25 cellular contexts compared by ENCODE assay signal in genomic region chr5:131751551-131751950, GRCh38.
"Had no signal": no experiment of that assay in that cellular context is flagged by ENCODE, and none has a peak within 500 bp of the region (broad histone marks: within the 10 kb centered on the region; RNA-seq: fewer than 3 reads in every experiment).

No MANE protein-coding gene starts in this region.

- H3K27ac ChIP-seq: dorsolateral prefrontal cortex, foreskin keratinocyte, hepatocyte, neural progenitor cell, ovary, testis, tibial nerve, upper lobe of right lung, vagina had no signal

- H3K27me3 ChIP-seq: dorsolateral prefrontal cortex, foreskin keratinocyte, hepatocyte, neural progenitor cell, ovary, testis, tibial nerve, upper lobe of right lung, vagina had no signal

- DNase-seq: cortex of kidney; dorsolateral prefrontal cortex; effector CD8-positive, alpha-beta T cell; foreskin keratinocyte; head of caudate nucleus; left colon; left ventricle myocardium superior; mesenchymal stem cell; midbrain; nucleus accumbens; ovary; stimulated activated CD4-positive, alpha-beta T cell treated with anti-CD3 and anti-CD28 coated beads, Interleukin-4, amount 100 ng/mL, for 1 hour; stimulated activated naive CD8-positive, alpha-beta T cell treated with anti-CD3 and anti-CD28 coated beads, Interleukin-15, amount 100 ng/mL, for 72 hours; testis; upper lobe of right lung had no signal

- ATAC-seq: esophagus mucosa; foreskin keratinocyte; left colon; left ventricle myocardium superior; natural killer cell treated with Interleukin-12 subunit alpha and Interleukin-12 subunit beta and Interleukin-15 and Interleukin-18, amount 100 ng/mL, for 72 hours; right cardiac atrium; stimulated activated memory B cell treated with anti-CD40 and anti-IgM and Interleukin-4, amounts not matched to agents 10 μg/mL and 1 μg/mL and 100 μg/mL, for 72 hours; stimulated activated naive CD8-positive, alpha-beta T cell treated with anti-CD3 and anti-CD28 coated beads, Interleukin-15, amount 100 ng/mL, for 72 hours; upper lobe of right lung had no signal

- H3K4me3 ChIP-seq: dorsolateral prefrontal cortex, hepatocyte, lung, neural progenitor cell, ovary, smooth muscle cell, testis, tibial nerve, upper lobe of right lung, vagina had no signal

- H3K36me3 ChIP-seq: neural progenitor cell, ovary, upper lobe of right lung, vagina had no signal

- H3K9me3 ChIP-seq: ovary, testis, upper lobe of right lung, vagina had no signal

- H3K4me1 ChIP-seq: neural progenitor cell had no signal
